Comparison of ENCODE assay signal across 8 cellular contexts in the genomic region with DNA sequence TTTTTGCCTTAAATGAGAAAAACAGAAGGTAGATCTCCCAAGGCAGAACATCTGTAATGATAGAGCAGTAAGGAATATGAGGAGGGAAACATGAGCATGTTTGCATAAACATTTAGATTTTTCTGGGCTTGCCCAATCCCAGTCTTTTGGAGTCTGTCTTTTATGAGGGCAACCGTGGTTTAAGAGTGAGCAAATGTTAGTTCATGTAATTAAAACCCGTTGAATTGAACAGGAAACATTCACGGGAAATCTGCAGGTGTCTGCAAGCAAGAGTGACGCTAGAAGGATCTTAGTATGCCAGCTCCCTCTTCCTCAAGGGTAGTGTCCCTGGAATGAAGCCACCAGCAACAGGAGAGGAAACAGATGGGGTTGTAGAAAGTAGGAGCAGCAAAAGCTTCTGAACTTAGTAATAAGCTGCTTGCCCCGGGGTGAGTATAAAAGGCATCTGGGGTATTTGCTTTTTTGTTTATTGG.
A peak's percentile ranks its signal among the peaks of the same experiment; 100 is the strongest.
DNase-seq lines count a peak whose midpoint lies in the region; ATAC-seq and TF ChIP-seq lines count a peak whose summit lies in the region.

No MANE protein-coding gene starts in this region.

- POLR2A ChIA-PET in activated CD8-positive, alpha-beta T cell treated with anti-CD3 and anti-CD28 coated beads, Interleukin-2, amount 10 ng/mL, durations not matched to agents 7 days and 5 days (lab: Charles Lee) = interaction anchor here (0.6 to 9.1 kb wide), 39 partner anchors 8 to 351 kb away, joined by 3 to 307 read pairs (median 6); a partner anchor contains a TSS

- no peak for TF ChIP-seq POLR2A in testis (IDR thresholded peaks at IDR 0.05)

- intact Hi-C loops in testis (cut with DNase I; ENCODE audit: low total_unique reads) = loop anchor here (10.0 kb wide), 1 partner anchor 77 kb away; a partner anchor contains a TSS

- H3K4me1 ChIP-seq in testis = peaks cover 73% of the 10 kb centered on the region

- H3K9me3 ChIP-seq in testis = no peaks in the 10 kb centered on the region

- 32 to 52% methylated on average over 5 of the region's 5 CpGs for WGBS in testis, 2 donors

- CTCF ChIA-PET in activated CD8-positive, alpha-beta T cell treated with anti-CD3 and anti-CD28 coated beads, Interleukin-2, amount 10 ng/mL, durations not matched to agents 7 days and 5 days (lab: Charles Lee) = interaction anchor here (0.7 to 4.5 kb wide), 31 partner anchors 8 to 132 kb away, joined by 3 to 54 read pairs (median 6); a partner anchor contains a TSS

- no peaks in the 10 kb centered on the region for H3K27me3 ChIP-seq in testis

- no peak for ATAC-seq in activated CD8-positive, alpha-beta T cell treated with anti-CD3 and anti-CD28 coated beads, Interleukin-2, amount 10 ng/mL, durations not matched to agents 7 days and 5 days
- ATAC-seq in GM21367 (IDR thresholded peaks at IDR 0.05; ENCODE audit: unreplicated experiment) (no peak), GM19324 (IDR thresholded peaks at IDR 0.05; ENCODE audit: low FRiP score, unreplicated experiment) (no peak)

- H3K4me3 ChIP-seq in testis = no peak overlapping the region

- H3K4me3 Mint-ChIP-seq in activated CD8-positive, alpha-beta T cell treated with anti-CD3 and anti-CD28 coated beads, Interleukin-2, amount 10 ng/mL, durations not matched to agents 7 days and 5 days = peak overlapping the region; percentile 70
- H3K4me3 Mint-ChIP-seq in immature natural killer cell = peak overlapping the region; percentile 59 to 84 (median 81)

- H3K4me1 Mint-ChIP-seq in activated CD8-positive, alpha-beta T cell treated with anti-CD3 and anti-CD28 coated beads, Interleukin-2, amount 10 ng/mL, durations not matched to agents 7 days and 5 days (ENCODE audit: low read depth) = peaks cover 73% of the 10 kb centered on the region
- H3K4me1 Mint-ChIP-seq in immature natural killer cell = peaks cover 36 to 41% of the 10 kb centered on the region in 2 donors

- no peaks in the 10 kb centered on the region for H3K27me3 Mint-ChIP-seq in activated CD8-positive, alpha-beta T cell treated with anti-CD3 and anti-CD28 coated beads, Interleukin-2, amount 10 ng/mL, durations not matched to agents 7 days and 5 days (ENCODE audit: low read depth)
- H3K27me3 Mint-ChIP-seq in immature natural killer cell (ENCODE audit: low read depth in 3 of 3) = no peaks in the 10 kb centered on the region

- no peak for TF ChIP-seq CTCF in testis (IDR thresholded peaks at IDR 0.05)

- no peaks in the 10 kb centered on the region for H3K9me3 Mint-ChIP-seq in activated CD8-positive, alpha-beta T cell treated with anti-CD3 and anti-CD28 coated beads, Interleukin-2, amount 10 ng/mL, durations not matched to agents 7 days and 5 days (ENCODE audit: insufficient read depth)
- H3K9me3 Mint-ChIP-seq in immature natural killer cell = no peaks in the 10 kb centered on the region

- H3K27ac Mint-ChIP-seq in activated CD8-positive, alpha-beta T cell treated with anti-CD3 and anti-CD28 coated beads, Interleukin-2, amount 10 ng/mL, durations not matched to agents 7 days and 5 days = peak overlapping the region; percentile 96
- peak overlapping the region; percentile 92 to 98 (median 96) for H3K27ac Mint-ChIP-seq in immature natural killer cell

- peaks cover 2% of the 10 kb centered on the region for H3K36me3 Mint-ChIP-seq in activated CD8-positive, alpha-beta T cell treated with anti-CD3 and anti-CD28 coated beads, Interleukin-2, amount 10 ng/mL, durations not matched to agents 7 days and 5 days (ENCODE audit: low read depth)
- peaks cover 0 to 7% (median 0%) of the 10 kb centered on the region in 3 donors for H3K36me3 Mint-ChIP-seq in immature natural killer cell

- H3K27ac ChIP-seq in testis = peak overlapping the region; percentile 81 to 86

- no peaks in the 10 kb centered on the region for H3K36me3 ChIP-seq in testis (ENCODE audit: low read depth, missing control alignments)

- DNase-seq in DMS53 (lab: John Stamatoyannopoulos, UW) (peak; percentile 75), NAMALWA (ENCODE audit: low spot score) (peak; percentile 9), immature natural killer cell (peak in 1 of 3 donors; percentile 8), testis (no peak), HuH-7 (ENCODE audit: low spot score) (no peak)
- DNase-seq in activated CD8-positive, alpha-beta T cell treated with anti-CD3 and anti-CD28 coated beads, Interleukin-2, amount 10 ng/mL, durations not matched to agents 7 days and 5 days = peak; percentile 27

Comparison
In these comparisons a context has a peak if more than half of its experiments do, and no peak if none do; other contexts are left out.
1. DNase-seq: peak in DMS53 (single experiment), NAMALWA (single experiment) and activated CD8-positive, alpha-beta T cell treated with anti-CD3 and anti-CD28 coated beads, Interleukin-2, amount 10 ng/mL, durations not matched to agents 7 days and 5 days (single experiment); none in testis (single experiment) and HuH-7 (single experiment).